Comparison of ENCODE assay signal across 9 cellular contexts in the genomic region with DNA sequence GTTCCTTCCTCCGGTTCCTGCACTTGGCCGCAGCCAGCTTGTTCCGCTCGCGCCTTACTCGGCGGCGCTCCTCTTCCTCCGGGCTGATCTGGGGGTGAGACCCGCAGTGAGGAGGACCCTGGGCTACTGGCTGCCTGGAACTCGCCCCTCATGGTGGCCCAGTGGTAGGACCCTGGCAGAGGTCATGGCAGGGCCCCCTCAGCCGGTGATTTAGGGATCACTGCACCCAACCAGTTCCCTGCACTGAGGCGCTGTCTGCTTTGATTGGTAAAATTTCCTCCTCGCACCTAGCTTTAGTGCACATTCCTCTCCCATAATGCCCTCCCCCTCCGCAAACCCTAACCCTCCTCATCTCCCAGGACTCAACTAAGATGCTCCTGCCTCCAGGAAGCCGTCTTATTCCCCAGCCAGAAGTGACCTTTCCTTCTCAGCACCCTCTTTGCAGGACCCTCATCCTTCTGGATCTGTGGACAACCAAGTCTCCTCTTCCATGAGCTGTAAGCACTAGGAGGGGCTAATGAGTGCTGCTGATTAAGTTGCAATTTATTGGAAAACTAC. TPM values are rescaled to one million over a fixed set of nuclear protein-coding genes. Genes with fewer than 3 reads are reported as not detected.
DNase-seq lines count a peak whose midpoint lies in the region; ATAC-seq, FAIRE-seq and TF ChIP-seq lines count a peak whose summit lies in the region.
"Had no signal": no experiment of that assay in that cellular context is flagged by ENCODE, and none has a peak within 500 bp of the region (broad histone marks: within the 10 kb centered on the region; RNA-seq: fewer than 3 reads in every experiment).

No MANE protein-coding gene starts in this region.

- no peak for ATAC-seq in CD4-positive, CD25-positive, alpha-beta regulatory T cell (ENCODE audit: low read depth in 2 of 2)
- ATAC-seq in K562 (no peak), GM19455 (IDR thresholded peaks at IDR 0.05; ENCODE audit: unreplicated experiment) (no peak), HG03432 (IDR thresholded peaks at IDR 0.05; ENCODE audit: unreplicated experiment) (no peak)
- no peak for ATAC-seq in naive thymus-derived CD4-positive, alpha-beta T cell

- peak overlapping the region; percentile 82 to 96 (median 90) for H3K4me3 Mint-ChIP-seq in CD4-positive, CD25-positive, alpha-beta regulatory T cell
- H3K4me3 Mint-ChIP-seq in naive thymus-derived CD4-positive, alpha-beta T cell, result peak overlapping the region; percentile 75 to 97 (median 85)

- POLR2A ChIA-PET in K562 (lab: Yijun Ruan, JAX), result interaction anchor here (0.5 to 10.0 kb wide), 18 partner anchors 8 to 266 kb away, joined by 3 to 96 read pairs (median 4); partner anchors contain the start of genes CFL1 and MUS81
- POLR2A ChIA-PET in naive thymus-derived CD4-positive, alpha-beta T cell (lab: Charles Lee), result interaction anchor here (0.7 to 12.3 kb wide), 13 partner anchors 6 to 108 kb away, joined by 3 to 316 read pairs (median 5); partner anchors contain the start of genes BANF1, C11orf68, CFL1 and EIF1AD

- no peak overlapping the region for H3K4me2 ChIP-seq in K562 (ENCODE audit: insufficient read depth, low read length)

- 86% methylated on average over 16 of the region's 16 CpGs for WGBS in K562 (ENCODE audit: insufficient coverage, low coverage, missing lambda C conversion rate)

- no peak for TF ChIP-seq RAD21 in K562 (CRISPR knock-in tag; conservative IDR thresholded peaks at IDR 0.05 in 1 of 2, IDR thresholded peaks at IDR 0.05 in 1 of 2)

- no peaks in the 10 kb centered on the region for H3K9me3 ChIP-seq in CD4-positive, CD25-positive, alpha-beta regulatory T cell (ENCODE audit: control insufficient read depth in 2 of 2, low read length in 2 of 2)
- H3K9me3 ChIP-seq in K562 (replicated peaks; ENCODE audit: control insufficient read depth, insufficient read depth, low read depth, low read length) (no peaks in the 10 kb centered on the region), SJCRH30 (replicated peaks) (no peaks in the 10 kb centered on the region)
- no peaks in the 10 kb centered on the region for H3K9me3 ChIP-seq in naive thymus-derived CD4-positive, alpha-beta T cell (ENCODE audit: control insufficient read depth in 2 of 3, low read length in 3 of 3)

- H3K36me3 ChIP-seq in CD4-positive, CD25-positive, alpha-beta regulatory T cell (ENCODE audit: control insufficient read depth, insufficient read depth, low read length), result no peaks in the 10 kb centered on the region
- H3K36me3 ChIP-seq in K562 (ENCODE audit: control insufficient read depth, insufficient read depth, low read length), result peaks cover 69% of the 10 kb centered on the region
- no peaks in the 10 kb centered on the region for H3K36me3 ChIP-seq in naive thymus-derived CD4-positive, alpha-beta T cell (ENCODE audit: control insufficient read depth in 2 of 3, insufficient read depth in 3 of 3, low read length in 3 of 3)
- H3K36me3 ChIP-seq in SJCRH30, result no peaks in the 10 kb centered on the region

- intact Hi-C loops in K562 (cut with micrococcal nuclease), result no loop called here
- intact Hi-C loops in naive thymus-derived CD4-positive, alpha-beta T cell (cut with micrococcal nuclease), result no loop called here

- no peak for TF ChIP-seq EP300 in K562 (IDR thresholded peaks at IDR 0.05; ENCODE audit: low read length)

- peak overlapping the region; percentile 57 for H3K4me3 ChIP-seq in CD4-positive, CD25-positive, alpha-beta regulatory T cell (ENCODE audit: low read depth, low read length)
- no peak overlapping the region for H3K4me3 ChIP-seq in K562
- peak overlapping the region; percentile 67 for H3K4me3 ChIP-seq in naive thymus-derived CD4-positive, alpha-beta T cell (ENCODE audit: low read length)
- no peak overlapping the region for H3K4me3 ChIP-seq in SJCRH30

- H3K27me3 Mint-ChIP-seq in CD4-positive, CD25-positive, alpha-beta regulatory T cell, result peaks cover 11% of the 10 kb centered on the region
- H3K27me3 Mint-ChIP-seq in naive thymus-derived CD4-positive, alpha-beta T cell, result peaks cover 0 to 3% (median 0%) of the 10 kb centered on the region in 5 donors

- peaks cover 0 to 2% (median 0%) of the 10 kb centered on the region in 7 donors for H3K9me3 Mint-ChIP-seq in CD4-positive, CD25-positive, alpha-beta regulatory T cell
- H3K9me3 Mint-ChIP-seq in naive thymus-derived CD4-positive, alpha-beta T cell, result no peaks in the 10 kb centered on the region

- CTCF ChIA-PET in K562 (lab: Yijun Ruan, JAX; ENCODE audit: low intra/inter-chr PET ratio), result no interaction called here
- CTCF ChIA-PET in naive thymus-derived CD4-positive, alpha-beta T cell (lab: Charles Lee), result interaction anchor here (0.6 to 5.0 kb wide), 8 partner anchors 9 to 159 kb away, joined by 3 to 36 read pairs (median 4); partner anchors contain the start of gene MUS81

- H3K4me1 Mint-ChIP-seq in CD4-positive, CD25-positive, alpha-beta regulatory T cell, result peaks cover 13 to 51% (median 31%) of the 10 kb centered on the region in 4 donors
- H3K4me1 Mint-ChIP-seq in naive thymus-derived CD4-positive, alpha-beta T cell, result peaks cover 30 to 70% (median 45%) of the 10 kb centered on the region in 7 donors

- peak overlapping the region; percentile 74 to 92 (median 90) for H3K27ac Mint-ChIP-seq in CD4-positive, CD25-positive, alpha-beta regulatory T cell
- peak overlapping the region; percentile 44 to 91 (median 85) for H3K27ac Mint-ChIP-seq in naive thymus-derived CD4-positive, alpha-beta T cell

- peaks cover 32% of the 10 kb centered on the region for H4K20me1 ChIP-seq in K562 (replicated peaks; ENCODE audit: control insufficient read depth, insufficient read depth, low read length)

- no peak overlapping the region for H2AFZ ChIP-seq in K562 (ENCODE audit: low read depth, low read length)

- H3K79me2 ChIP-seq in K562 (ENCODE audit: control insufficient read depth, insufficient read depth, low read length), result peaks cover 86% of the 10 kb centered on the region

- peak overlapping the region in 1 of 2 experiments; percentile 56; a peak in 2 of 4 replicates for H3K9ac ChIP-seq in K562 (ENCODE audit: insufficient read depth in 1 of 2, low read depth in 2 of 2, low read length in 2 of 2)

- BruUV-seq in K562 (replicated peaks; lab: Mats Ljungman, UMichigan), result no TSS peak

- no peaks in the 10 kb centered on the region for H3K36me3 Mint-ChIP-seq in CD4-positive, CD25-positive, alpha-beta regulatory T cell
- no peaks in the 10 kb centered on the region for H3K36me3 Mint-ChIP-seq in naive thymus-derived CD4-positive, alpha-beta T cell

- DNase-seq in CD4-positive, CD25-positive, alpha-beta regulatory T cell, result peak in 1 of 3 donors; percentile 66
- DNase-seq in M059J (ENCODE audit: low read depth) (peak; percentile 55), K562 (ENCODE audit: extremely low read depth in 1 of 4, low spot score in 3 of 4) (no peak), SJCRH30 (no peak), hepatic stellate cell (ENCODE audit: low spot score) (no peak)
- DNase-seq in naive thymus-derived CD4-positive, alpha-beta T cell, result peak in 1 of 9 donors; percentile 19
- DNase-seq: NCI-H2227 treated with DMSO at 0.1 percent for 48 hours had no signal

- H3K4me1 ChIP-seq in CD4-positive, CD25-positive, alpha-beta regulatory T cell (ENCODE audit: control insufficient read depth, insufficient read depth, low read length, poor library complexity, severe bottlenecking), result peaks cover 56% of the 10 kb centered on the region
- H3K4me1 ChIP-seq in K562 (replicated peaks in 1 of 2; ENCODE audit: control insufficient read depth in 2 of 2, insufficient read depth in 2 of 2, low read length in 2 of 2) (peaks cover 41 to 71% of the 10 kb centered on the region in 2 experiments), SJCRH30 (peaks cover 19% of the 10 kb centered on the region; the same call in 1 of the 2 replicates)
- peaks cover 37 to 44% of the 10 kb centered on the region in 2 donors for H3K4me1 ChIP-seq in naive thymus-derived CD4-positive, alpha-beta T cell (ENCODE audit: control insufficient read depth in 2 of 2, insufficient read depth in 2 of 2, low read length in 2 of 2)

- H3K27me3 ChIP-seq in CD4-positive, CD25-positive, alpha-beta regulatory T cell (ENCODE audit: control insufficient read depth, insufficient read depth, low read length), result no peaks in the 10 kb centered on the region
- H3K27me3 ChIP-seq in K562 (ENCODE audit: control insufficient read depth in 2 of 2, insufficient read depth in 2 of 2, low read length in 2 of 2), result no peaks in the 10 kb centered on the region
- H3K27me3 ChIP-seq in naive thymus-derived CD4-positive, alpha-beta T cell (ENCODE audit: control insufficient read depth in 2 of 2, insufficient read depth in 2 of 2, low read length in 2 of 2), result no peaks in the 10 kb centered on the region
- no peaks in the 10 kb centered on the region for H3K27me3 ChIP-seq in SJCRH30

- peak overlapping the region; percentile 97 for H3K27ac ChIP-seq in CD4-positive, CD25-positive, alpha-beta regulatory T cell (ENCODE audit: insufficient read depth, low read length, poor library complexity, severe bottlenecking)
- peak overlapping the region; percentile 48; the same call in 2 of the 3 replicates for H3K27ac ChIP-seq in K562 (ENCODE audit: extremely low read depth, low read depth, low read length)
- peak overlapping the region; percentile 92 for H3K27ac ChIP-seq in naive thymus-derived CD4-positive, alpha-beta T cell (ENCODE audit: low read depth, low read length)
- H3K27ac ChIP-seq in SJCRH30, result no peak overlapping the region

- in situ Hi-C loops in K562 (cut with MboI), result no loop called here

- TF ChIP-seq POLR2A in K562 (conservative IDR thresholded peaks at IDR 0.05), result peak; percentile 70

- FAIRE-seq in K562 (lab: Jason Lieb, UNC), result no peak

- H3K9me1 ChIP-seq in K562 (ENCODE audit: control insufficient read depth, insufficient read depth, low read length), result no peaks in the 10 kb centered on the region

- 0 out of 6 replicates have a peak, but pooled peaks of 1 of the 3 experiments have one; percentile 12 for TF ChIP-seq CTCF in K562 (IDR thresholded peaks at IDR 0.05 in 2 of 3, conservative IDR thresholded peaks at IDR 0.05 in 1 of 3; ENCODE audit: insufficient read depth in 2 of 3, low read depth in 1 of 3, low read length in 3 of 3)

RNA-seq across cellular contexts. Expression of gene CCDC85B, which starts 3.6 kb away (rescaled TPM):
- total RNA-seq in CD4-positive, CD25-positive, alpha-beta regulatory T cell, result 20.7 TPM
- 10 to 100 TPM; 58.7 to 74.0 (median 63.2) TPM for polyA plus RNA-seq in CD4-positive, CD25-positive, alpha-beta regulatory T cell
- total RNA-seq in M059J (2014; rRNA removed; shearing (Covaris generic)), result 57.1 and 95.3 TPM in 2 replicates
- total RNA-seq in K562 (2011; cell fraction: chromatin; rRNA removed; ENCODE audit: low replicate concordance), result 1.2 and 7.1 TPM in 2 replicates
- 15.7 and 17.8 TPM in 2 replicates for total RNA-seq in K562 (2011; cell fraction: nucleolus; rRNA removed)
- 7.0 and 7.4 TPM in 2 replicates for total RNA-seq in K562 (2011; cell fraction: nucleoplasm; rRNA removed)
- total RNA-seq in K562 (2014; rRNA removed) (138 and 161 TPM in 2 replicates), K562 (2014; rRNA removed; fragmentation: Illumina TruSeq; extraction: Trizol) (0.26 and 0.29 TPM in 2 replicates), K562 (2015; rRNA removed; fragmentation: Illumina TruSeq; extraction: Trizol) (6.2 and 11.7 TPM in 2 replicates), K562 (2021) (64.4 and 74.8 TPM in 2 replicates)
- polyA plus RNA-seq in K562 (2011; rRNA removed) (6.8 and 7.9 TPM in 2 replicates), K562 (2014; fragmentation: Illumina TruSeq; extraction: Trizol) (0.30 and 1.9 TPM in 2 replicates), K562 (2014; fragmentation: Nextera tagmentation; extraction: Ambion mirVana) (under 1 TPM; 0.14 to 0.29 TPM), K562 (2014; rRNA removed) (92.3 TPM in 2 replicates)
- polyA plus RNA-seq in K562 (2011; cell fraction: cytosol; rRNA removed), result 19.3 and 81.8 TPM in 2 replicates
- polyA plus RNA-seq in K562 (2011; cell fraction: nucleus; rRNA removed), result 7.6 and 15.8 TPM in 2 replicates
- 35.5 and 38.4 TPM in 2 replicates for polyA plus RNA-seq in K562 (2012)
- 0.27 and 0.49 TPM in 2 replicates for polyA minus RNA-seq in K562 (2011; rRNA and poly(A)+ RNA removed)
- 11.3 and 22.7 TPM in 2 replicates for polyA minus RNA-seq in K562 (2011; cell fraction: cytosol; rRNA and poly(A)+ RNA removed)
- 9.6 and 14.0 TPM in 2 replicates for polyA minus RNA-seq in K562 (2011; cell fraction: nucleus; rRNA and poly(A)+ RNA removed)
- 10 to 100 TPM; 21.1 to 52.1 (median 23.6) TPM for total RNA-seq in naive thymus-derived CD4-positive, alpha-beta T cell
- polyA plus RNA-seq in naive thymus-derived CD4-positive, alpha-beta T cell, result 10 to 100 TPM; 59.0 to 85.0 TPM
- 25.2 and 30.6 TPM in 2 replicates for total RNA-seq in SJCRH30 (2014; rRNA removed; shearing (Covaris generic))

RNA-seq across cellular contexts. Expression of gene FIBP, which starts 5.8 kb away (rescaled TPM):
- total RNA-seq in CD4-positive, CD25-positive, alpha-beta regulatory T cell, result 29.8 TPM
- polyA plus RNA-seq in CD4-positive, CD25-positive, alpha-beta regulatory T cell, result 10 to 100 TPM; 71.0 to 81.7 (median 72.7) TPM
- total RNA-seq in M059J (2014; rRNA removed; shearing (Covaris generic)), result 149 and 165 TPM in 2 replicates
- 53.7 and 168 TPM in 2 replicates for total RNA-seq in K562 (2011; cell fraction: chromatin; rRNA removed; ENCODE audit: low replicate concordance)
- total RNA-seq in K562 (2011; cell fraction: nucleolus; rRNA removed), result 118 and 119 TPM in 2 replicates
- 83.9 and 91.0 TPM in 2 replicates for total RNA-seq in K562 (2011; cell fraction: nucleoplasm; rRNA removed)
- total RNA-seq in K562 (2014; rRNA removed), result 77.2 and 98.5 TPM in 2 replicates
- 36.8 and 44.6 TPM in 2 replicates for total RNA-seq in K562 (2014; rRNA removed; fragmentation: Illumina TruSeq; extraction: Trizol)
- 45.8 and 46.8 TPM in 2 replicates for total RNA-seq in K562 (2015; rRNA removed; fragmentation: Illumina TruSeq; extraction: Trizol)
- 51.1 and 54.0 TPM in 2 replicates for total RNA-seq in K562 (2021)
- 58.8 and 69.4 TPM in 2 replicates for polyA plus RNA-seq in K562 (2011; rRNA removed)
- polyA plus RNA-seq in K562 (2011; cell fraction: cytosol; rRNA removed), result 81.2 and 144 TPM in 2 replicates
- polyA plus RNA-seq in K562 (2011; cell fraction: nucleus; rRNA removed), result 131 and 187 TPM in 2 replicates
- polyA plus RNA-seq in K562 (2012), result 65.8 and 94.8 TPM in 2 replicates
- 48.6 and 62.8 TPM in 2 replicates for polyA plus RNA-seq in K562 (2014; fragmentation: Illumina TruSeq; extraction: Trizol)
- 10 to 100 TPM; 41.2 to 46.2 TPM for polyA plus RNA-seq in K562 (2014; fragmentation: Nextera tagmentation; extraction: Ambion mirVana)
- 79.2 and 82.8 TPM in 2 replicates for polyA plus RNA-seq in K562 (2014; rRNA removed)
- polyA minus RNA-seq in K562 (2011; rRNA and poly(A)+ RNA removed), result 43.2 and 46.4 TPM in 2 replicates
- 59.7 and 70.4 TPM in 2 replicates for polyA minus RNA-seq in K562 (2011; cell fraction: cytosol; rRNA and poly(A)+ RNA removed)
- polyA minus RNA-seq in K562 (2011; cell fraction: nucleus; rRNA and poly(A)+ RNA removed), result 47.0 and 54.9 TPM in 2 replicates
- total RNA-seq in naive thymus-derived CD4-positive, alpha-beta T cell, result 10 to 100 TPM; 25.9 to 72.1 (median 43.4) TPM
- polyA plus RNA-seq in naive thymus-derived CD4-positive, alpha-beta T cell, result 10 to 100 TPM; 60.0 to 78.3 TPM
- total RNA-seq in SJCRH30 (2014; rRNA removed; shearing (Covaris generic)), result 64.3 and 68.1 TPM in 2 replicates

RNA-seq across cellular contexts. Expression of gene FOSL1, which starts 6.1 kb away (rescaled TPM):
- total RNA-seq in CD4-positive, CD25-positive, alpha-beta regulatory T cell, result 2.7 TPM
- polyA plus RNA-seq in CD4-positive, CD25-positive, alpha-beta regulatory T cell, result not detected
- total RNA-seq in M059J (2014; rRNA removed; shearing (Covaris generic)), result 253 and 286 TPM in 2 replicates
- total RNA-seq in K562 (2011; cell fraction: chromatin; rRNA removed; ENCODE audit: low replicate concordance), result 27.7 and 48.1 TPM in 2 replicates
- 22.8 and 24.7 TPM in 2 replicates for total RNA-seq in K562 (2011; cell fraction: nucleolus; rRNA removed)
- total RNA-seq in K562 (2011; cell fraction: nucleoplasm; rRNA removed), result 23.9 and 41.4 TPM in 2 replicates
- total RNA-seq in K562 (2014; rRNA removed), result 18.6 and 21.3 TPM in 2 replicates
- total RNA-seq in K562 (2014; rRNA removed; fragmentation: Illumina TruSeq; extraction: Trizol), result 4.6 and 6.2 TPM in 2 replicates
- total RNA-seq in K562 (2015; rRNA removed; fragmentation: Illumina TruSeq; extraction: Trizol), result 10.0 and 12.4 TPM in 2 replicates
- total RNA-seq in K562 (2021), result 26.1 and 28.7 TPM in 2 replicates
- 5.3 and 9.0 TPM in 2 replicates for polyA plus RNA-seq in K562 (2011; rRNA removed)
- polyA plus RNA-seq in K562 (2011; cell fraction: cytosol; rRNA removed), result 7.6 and 12.9 TPM in 2 replicates
- polyA plus RNA-seq in K562 (2011; cell fraction: nucleus; rRNA removed), result 10.1 and 26.6 TPM in 2 replicates
- 24.9 and 29.1 TPM in 2 replicates for polyA plus RNA-seq in K562 (2012)
- 26.9 and 39.6 TPM in 2 replicates for polyA plus RNA-seq in K562 (2014; fragmentation: Illumina TruSeq; extraction: Trizol)
- polyA plus RNA-seq in K562 (2014; fragmentation: Nextera tagmentation; extraction: Ambion mirVana), result 1 to 10 TPM; 3.5 to 4.2 TPM
- 16.3 and 16.9 TPM in 2 replicates for polyA plus RNA-seq in K562 (2014; rRNA removed)
- 4.3 and 5.1 TPM in 2 replicates for polyA minus RNA-seq in K562 (2011; rRNA and poly(A)+ RNA removed)
- 7.8 and 8.3 TPM in 2 replicates for polyA minus RNA-seq in K562 (2011; cell fraction: cytosol; rRNA and poly(A)+ RNA removed)
- 6.1 and 10.8 TPM in 2 replicates for polyA minus RNA-seq in K562 (2011; cell fraction: nucleus; rRNA and poly(A)+ RNA removed)
- 10 to 100 TPM in 1 of 5 experiments, 1 to 10 TPM in 2, not detected in 2; 2.8 to 25.7 (median 4.0) TPM for total RNA-seq in naive thymus-derived CD4-positive, alpha-beta T cell
- polyA plus RNA-seq in naive thymus-derived CD4-positive, alpha-beta T cell, result not detected
- 1.5 and 1.9 TPM in 2 replicates for total RNA-seq in SJCRH30 (2014; rRNA removed; shearing (Covaris generic))

RNA-seq across cellular contexts. Expression of gene CTSW, which starts 14.5 kb away (rescaled TPM):
- 12.4 TPM for total RNA-seq in CD4-positive, CD25-positive, alpha-beta regulatory T cell
- polyA plus RNA-seq in CD4-positive, CD25-positive, alpha-beta regulatory T cell, result 10 to 100 TPM in 3 of 4 donors, 1 to 10 TPM in 1; 3.5 to 35.9 (median 16.9) TPM
- total RNA-seq in M059J (2014; rRNA removed; shearing (Covaris generic)), result 0.49 and 1.5 TPM in 2 replicates
- total RNA-seq in K562 (2011; cell fraction: chromatin; rRNA removed; ENCODE audit: low replicate concordance), result not detected in 2 replicates
- total RNA-seq in K562 (2011; cell fraction: nucleolus; rRNA removed), result not detected in 2 replicates
- total RNA-seq in K562 (2011; cell fraction: nucleoplasm; rRNA removed), result not detected in 2 replicates
- total RNA-seq in K562 (2014; rRNA removed) (not detected in 2 replicates), K562 (2014; rRNA removed; fragmentation: Illumina TruSeq; extraction: Trizol) (not detected in 2 replicates), K562 (2015; rRNA removed; fragmentation: Illumina TruSeq; extraction: Trizol) (not detected in 2 replicates), K562 (2021) (not detected in 2 replicates)
- polyA plus RNA-seq in K562 (2011; rRNA removed) (0.05 TPM in 1 of 2 replicates, not detected in the other), K562 (2014; fragmentation: Illumina TruSeq; extraction: Trizol) (not detected in 2 replicates), K562 (2014; fragmentation: Nextera tagmentation; extraction: Ambion mirVana) (under 1 TPM in 1 of 2 experiments, not detected in 1; 0.04 TPM), K562 (2014; rRNA removed) (not detected in 2 replicates)
- 0.07 TPM in 1 of 2 replicates, not detected in the other for polyA plus RNA-seq in K562 (2011; cell fraction: cytosol; rRNA removed)
- 0.11 and 0.13 TPM in 2 replicates for polyA plus RNA-seq in K562 (2011; cell fraction: nucleus; rRNA removed)
- polyA plus RNA-seq in K562 (2012), result 0.11 and 0.16 TPM in 2 replicates
- polyA minus RNA-seq in K562 (2011; rRNA and poly(A)+ RNA removed), result not detected in 2 replicates
- not detected in 2 replicates for polyA minus RNA-seq in K562 (2011; cell fraction: cytosol; rRNA and poly(A)+ RNA removed)
- polyA minus RNA-seq in K562 (2011; cell fraction: nucleus; rRNA and poly(A)+ RNA removed), result not detected in 2 replicates
- total RNA-seq in naive thymus-derived CD4-positive, alpha-beta T cell, result 100 to 1,000 TPM in 1 of 5 experiments, 10 to 100 TPM in 4; 24.9 to 148 (median 29.3) TPM
- polyA plus RNA-seq in naive thymus-derived CD4-positive, alpha-beta T cell, result 10 to 100 TPM; 31.7 to 58.7 TPM
- not detected in 2 replicates for total RNA-seq in SJCRH30 (2014; rRNA removed; shearing (Covaris generic))

RNA-seq across cellular contexts. Expression of gene EFEMP2, which starts 21.5 kb away (rescaled TPM):
- 5.8 TPM for total RNA-seq in CD4-positive, CD25-positive, alpha-beta regulatory T cell
- under 1 TPM; 0.21 to 0.36 (median 0.29) TPM for polyA plus RNA-seq in CD4-positive, CD25-positive, alpha-beta regulatory T cell
- total RNA-seq in M059J (2014; rRNA removed; shearing (Covaris generic)), result 14.4 and 25.3 TPM in 2 replicates
- 12.1 and 30.7 TPM in 2 replicates for total RNA-seq in K562 (2011; cell fraction: chromatin; rRNA removed; ENCODE audit: low replicate concordance)
- total RNA-seq in K562 (2011; cell fraction: nucleolus; rRNA removed), result 15.1 and 19.3 TPM in 2 replicates
- total RNA-seq in K562 (2011; cell fraction: nucleoplasm; rRNA removed), result 11.3 and 15.8 TPM in 2 replicates
- total RNA-seq in K562 (2014; rRNA removed) (0.64 and 0.86 TPM in 2 replicates), K562 (2014; rRNA removed; fragmentation: Illumina TruSeq; extraction: Trizol) (0.07 and 0.32 TPM in 2 replicates), K562 (2015; rRNA removed; fragmentation: Illumina TruSeq; extraction: Trizol) (0.57 and 0.58 TPM in 2 replicates), K562 (2021) (1.6 and 2.6 TPM in 2 replicates)
- polyA plus RNA-seq in K562 (2011; rRNA removed) (2.0 and 3.9 TPM in 2 replicates), K562 (2014; fragmentation: Illumina TruSeq; extraction: Trizol) (0.74 and 1.1 TPM in 2 replicates), K562 (2014; fragmentation: Nextera tagmentation; extraction: Ambion mirVana) (under 1 TPM in 1 of 2 experiments, not detected in 1; 0.13 TPM), K562 (2014; rRNA removed) (2.9 TPM in 2 replicates)
- 3.3 and 4.7 TPM in 2 replicates for polyA plus RNA-seq in K562 (2011; cell fraction: cytosol; rRNA removed)
- polyA plus RNA-seq in K562 (2011; cell fraction: nucleus; rRNA removed), result 41.3 and 54.9 TPM in 2 replicates
- 1.3 and 4.2 TPM in 2 replicates for polyA plus RNA-seq in K562 (2012)
- 0.53 and 1.2 TPM in 2 replicates for polyA minus RNA-seq in K562 (2011; rRNA and poly(A)+ RNA removed)
- polyA minus RNA-seq in K562 (2011; cell fraction: cytosol; rRNA and poly(A)+ RNA removed), result 1.3 TPM in 1 of 2 replicates, not detected in the other
- polyA minus RNA-seq in K562 (2011; cell fraction: nucleus; rRNA and poly(A)+ RNA removed), result 7.5 and 7.8 TPM in 2 replicates
- 10 to 100 TPM in 3 of 5 experiments, 1 to 10 TPM in 2; 5.9 to 16.0 (median 12.7) TPM for total RNA-seq in naive thymus-derived CD4-positive, alpha-beta T cell
- polyA plus RNA-seq in naive thymus-derived CD4-positive, alpha-beta T cell, result under 1 TPM; 0.40 to 0.60 TPM
- 21.5 and 23.9 TPM in 2 replicates for total RNA-seq in SJCRH30 (2014; rRNA removed; shearing (Covaris generic))

Comparison
In these comparisons a context has a peak if more than half of its experiments do, and no peak if none do; other contexts are left out.
1. H3K4me3 ChIP-seq: peak in CD4-positive, CD25-positive, alpha-beta regulatory T cell (single experiment) and naive thymus-derived CD4-positive, alpha-beta T cell (single experiment); none in K562 (single experiment) and SJCRH30 (single experiment).